8 cellular contexts compared by ENCODE assay signal in genomic region chr1:175152006-175152652, GRCh38. TPM values are rescaled to one million over a fixed set of nuclear protein-coding genes. Genes with fewer than 3 reads are reported as not detected.
DNase-seq lines count a peak whose midpoint lies in the region; ATAC-seq and TF ChIP-seq lines count a peak whose summit lies in the region.

No MANE protein-coding gene starts in this region.

- DNase-seq in Calu3 (peak; percentile 80), HFFc6 (peak; percentile 21), NCI-H748 treated with DMSO at 0.1 percent for 48 hours (lab: John Stamatoyannopoulos, UW) (peak; percentile 10), endothelial cell (ENCODE audit: low spot score) (peak; percentile 77), mucosa of gallbladder (ENCODE audit: low spot score) (peak; percentile 53)
- peak; percentile 40 to 57 for DNase-seq in activated CD8-positive, alpha-beta memory T cell treated with anti-CD3 and anti-CD28 coated beads for 1 hour (ENCODE audit: extremely low read depth in 1 of 2, low read depth in 1 of 2)
- peak; percentile 42 to 44 for DNase-seq in stimulated activated CD8-positive, alpha-beta memory T cell treated with anti-CD3 and anti-CD28 coated beads, Interleukin-7, amount 100 ng/mL, for 4 hours (ENCODE audit: low read depth in 2 of 2)

- TF ChIP-seq CTCF in Calu3 (IDR thresholded peaks at IDR 0.05; ENCODE audit: unreplicated experiment) = peak; percentile 93
- TF ChIP-seq CTCF in HFFc6 (IDR thresholded peaks at IDR 0.05) = peak; percentile 90
- TF ChIP-seq CTCF in endothelial cell (IDR thresholded peaks at IDR 0.05; ENCODE audit: unreplicated experiment) = peak; percentile 89

- intact Hi-C loops in Calu3 (cut with micrococcal nuclease; ENCODE audit: unreplicated experiment) = loop anchor here (1.0 to 5.0 kb wide), 4 partner anchors 123 to 920 kb away; no protein-coding TSS in a partner anchor

- peaks cover 64% of the 10 kb centered on the region for H3K27me3 Mint-ChIP-seq in Calu3 (ENCODE audit: unreplicated experiment)
- H3K27me3 Mint-ChIP-seq in HFFc6 (ENCODE audit: insufficient read depth) = peaks cover 15% of the 10 kb centered on the region
- peaks cover 10% of the 10 kb centered on the region for H3K27me3 Mint-ChIP-seq in endothelial cell (ENCODE audit: unreplicated experiment)

- no peak overlapping the region for H3K27ac Mint-ChIP-seq in Calu3 (ENCODE audit: unreplicated experiment)
- no peak overlapping the region for H3K27ac Mint-ChIP-seq in HFFc6
- no peak overlapping the region for H3K27ac Mint-ChIP-seq in endothelial cell (ENCODE audit: unreplicated experiment)

- no TSS peak for BruUV-seq in Calu3 (replicated peaks; lab: Mats Ljungman, UMichigan)

- H3K36me3 Mint-ChIP-seq in Calu3 (ENCODE audit: insufficient read depth, unreplicated experiment) (no peaks in the 10 kb centered on the region), HFFc6 (ENCODE audit: low read depth) (no peaks in the 10 kb centered on the region), endothelial cell (ENCODE audit: low read depth, unreplicated experiment) (peaks cover 5% of the 10 kb centered on the region)

- H3K9me3 Mint-ChIP-seq in Calu3 (ENCODE audit: low read depth, unreplicated experiment) (no peaks in the 10 kb centered on the region), HFFc6 (no peaks in the 10 kb centered on the region), endothelial cell (ENCODE audit: unreplicated experiment) (no peaks in the 10 kb centered on the region)

- H3K4me3 Mint-ChIP-seq in Calu3 (ENCODE audit: low read depth, unreplicated experiment) = no peak overlapping the region
- H3K4me3 Mint-ChIP-seq in HFFc6 = no peak overlapping the region
- H3K4me3 Mint-ChIP-seq in endothelial cell (ENCODE audit: unreplicated experiment) = no peak overlapping the region

- ATAC-seq in HG03039 (IDR thresholded peaks at IDR 0.05; ENCODE audit: unreplicated experiment) = no peak

- CTCF ChIA-PET in Calu3 (lab: Charles Lee) = interaction anchor here (0.5 to 2.9 kb wide), 30 partner anchors 8 to 595 kb away, joined by 3 to 90 read pairs (median 4); partner anchors contain the start of gene MRPS14

- H3K4me1 Mint-ChIP-seq in Calu3 (ENCODE audit: low read depth, unreplicated experiment) (peaks cover 21% of the 10 kb centered on the region), HFFc6 (ENCODE audit: low read depth) (peaks cover 7% of the 10 kb centered on the region), endothelial cell (ENCODE audit: unreplicated experiment) (peaks cover 16% of the 10 kb centered on the region)

RNA-seq across cellular contexts. Expression of gene KIAA0040, which starts 40.4 kb away (rescaled TPM):
- total RNA-seq in Calu3 (2022) (24.3 and 33.4 TPM in 2 replicates), endothelial cell (ENCODE audit: unreplicated experiment) (4.1 TPM), mucosa of gallbladder (16.1 TPM)
- not detected for total RNA-seq in HFFc6 (2021; fragmentation: NEBNext Ultra II Directional; extraction: Animal tissue kit (Norgen Biotek cat#: 25700))

Comparison
In these comparisons a context has a peak if more than half of its experiments do, and no peak if none do; other contexts are left out.
1. DNase-seq: peak in every context shown above with its lines; median percentile 80 in Calu3; 77 in endothelial cell; 53 in mucosa of gallbladder; 48 in activated CD8-positive, alpha-beta memory T cell treated with anti-CD3 and anti-CD28 coated beads for 1 hour; 43 in stimulated activated CD8-positive, alpha-beta memory T cell treated with anti-CD3 and anti-CD28 coated beads, Interleukin-7, amount 100 ng/mL, for 4 hours; 21 in HFFc6; 10 in NCI-H748 treated with DMSO at 0.1 percent for 48 hours.